In genomic region chr3:192687488-192688152, GRCh38 we compare ENCODE assay signal across 30 cellular contexts. TPM values are rescaled to one million over a fixed set of nuclear protein-coding genes. Genes with fewer than 3 reads are reported as not detected.
"Had no signal": no experiment of that assay in that cellular context is flagged by ENCODE, and none has a peak within 500 bp of the region (broad histone marks: within the 10 kb centered on the region; RNA-seq: fewer than 3 reads in every experiment).

No MANE protein-coding gene starts in this region.

- H3K4me1 ChIP-seq: ascending aorta, body of pancreas had no signal

- ATAC-seq: activated CD4-positive, alpha-beta T cell treated with anti-CD3 and anti-CD28 coated beads for 36 hours; body of pancreas; K562; PC-3; T-cell had no signal

- FAIRE-seq: K562, RCC 7860 had no signal

- H3K4me3 Mint-ChIP-seq: activated CD4-positive, alpha-beta memory T cell treated with anti-CD3 and anti-CD28 coated beads, Interleukin-2, amount 10 ng/mL, durations not matched to agents 7 days and 5 days; activated CD4-positive, alpha-beta T cell treated with anti-CD3 and anti-CD28 coated beads for 36 hours; activated naive CD4-positive, alpha-beta T cell treated with anti-CD3 and anti-CD28 coated beads, Interleukin-2, amount 10 ng/mL, durations not matched to agents 7 days and 5 days; activated naive CD8-positive, alpha-beta T cell treated with anti-CD3 and anti-CD28 coated beads, Interleukin-2, amount 10 ng/mL, durations not matched to agents 7 days and 5 days; central memory CD8-positive, alpha-beta T cell; T-cell had no signal

- H3K9me3 Mint-ChIP-seq: activated naive CD8-positive, alpha-beta T cell treated with anti-CD3 and anti-CD28 coated beads, Interleukin-2, amount 10 ng/mL, durations not matched to agents 7 days and 5 days; activated T-helper 2 cell treated with anti-CD3 and anti-CD28 coated beads, Interferon-gamma antibody, Interleukin-2, Interleukin-4, amounts not matched to agents 10 μg/mL and 5 μg/mL and 100 μg/mL, durations not matched to agents 14 hours and 24 hours and 36 hours had no signal

- H3K9me3 ChIP-seq: ascending aorta, body of pancreas had no signal

- H3K27ac ChIP-seq: ascending aorta, body of pancreas, SK-N-MC, VCaP had no signal

- H3K27me3 Mint-ChIP-seq: activated CD4-positive, alpha-beta memory T cell treated with anti-CD3 and anti-CD28 coated beads, Interleukin-2, amount 10 ng/mL, durations not matched to agents 7 days and 5 days; activated naive CD4-positive, alpha-beta T cell treated with anti-CD3 and anti-CD28 coated beads, Interleukin-2, amount 10 ng/mL, durations not matched to agents 7 days and 5 days; central memory CD8-positive, alpha-beta T cell had no signal

- H3K27me3 ChIP-seq: ascending aorta, body of pancreas had no signal

- H3K27ac Mint-ChIP-seq: activated CD4-positive, alpha-beta memory T cell treated with anti-CD3 and anti-CD28 coated beads, Interleukin-2, amount 10 ng/mL, durations not matched to agents 7 days and 5 days; activated CD4-positive, alpha-beta T cell treated with anti-CD3 and anti-CD28 coated beads for 36 hours; activated naive CD4-positive, alpha-beta T cell treated with anti-CD3 and anti-CD28 coated beads, Interleukin-2, amount 10 ng/mL, durations not matched to agents 7 days and 5 days; activated naive CD8-positive, alpha-beta T cell treated with anti-CD3 and anti-CD28 coated beads, Interleukin-2, amount 10 ng/mL, durations not matched to agents 7 days and 5 days; activated T-helper 2 cell treated with anti-CD3 and anti-CD28 coated beads, Interferon-gamma antibody, Interleukin-2, Interleukin-4, amounts not matched to agents 10 μg/mL and 5 μg/mL and 100 μg/mL, durations not matched to agents 14 hours and 24 hours and 36 hours; T-cell had no signal

- H3K36me3 Mint-ChIP-seq: activated naive CD4-positive, alpha-beta T cell treated with anti-CD3 and anti-CD28 coated beads, Interleukin-2, amount 10 ng/mL, durations not matched to agents 7 days and 5 days; activated naive CD8-positive, alpha-beta T cell treated with anti-CD3 and anti-CD28 coated beads, Interleukin-2, amount 10 ng/mL, durations not matched to agents 7 days and 5 days; T-cell had no signal

- H3K36me3 ChIP-seq: ascending aorta had no signal

- DNase-seq: activated CD4-positive, alpha-beta memory T cell treated with anti-CD3 and anti-CD28 coated beads, Interleukin-2, amount 10 ng/mL, durations not matched to agents 7 days and 5 days; activated CD4-positive, alpha-beta T cell treated with anti-CD3 and anti-CD28 coated beads for 36 hours; activated CD4-positive, alpha-beta T cell treated with anti-CD3 and anti-CD28 coated beads, Interleukin-2, amount 50 U/mL, for 1 hour; activated gamma-delta T cell treated with Interleukin-2 at 50 U/mL for 16 hours; activated naive CD4-positive, alpha-beta T cell treated with anti-CD3 and anti-CD28 coated beads, Interleukin-2, amount 10 ng/mL, durations not matched to agents 7 days and 5 days; activated naive CD8-positive, alpha-beta T cell treated with anti-CD3 and anti-CD28 coated beads, Interleukin-2, amount 10 ng/mL, durations not matched to agents 7 days and 5 days; activated T-cell treated with anti-CD3 and anti-CD28 coated beads for 4 hours; activated T-cell treated with anti-CD3 and anti-CD28 coated beads, Interleukin-2, amount 50 U/mL, for 48 hours; body of pancreas; Karpas-422; MM.1S; NCI-H1105; NCI-H1436; NCI-H1694 treated with DMSO at 0.1 percent for 48 hours; NCI-H2029 treated with DMSO at 0.1 percent for 48 hours; NCI-H345; NCI-H510A treated with DMSO at 0.1 percent for 48 hours; NCI-H69; PC-3; T-cell; T-helper 2 cell had no signal

- H3K4me1 Mint-ChIP-seq: activated CD4-positive, alpha-beta memory T cell treated with anti-CD3 and anti-CD28 coated beads, Interleukin-2, amount 10 ng/mL, durations not matched to agents 7 days and 5 days; activated CD4-positive, alpha-beta T cell treated with anti-CD3 and anti-CD28 coated beads for 36 hours; activated naive CD4-positive, alpha-beta T cell treated with anti-CD3 and anti-CD28 coated beads, Interleukin-2, amount 10 ng/mL, durations not matched to agents 7 days and 5 days; activated naive CD8-positive, alpha-beta T cell treated with anti-CD3 and anti-CD28 coated beads, Interleukin-2, amount 10 ng/mL, durations not matched to agents 7 days and 5 days; central memory CD8-positive, alpha-beta T cell; T-cell had no signal

- H3K4me3 ChIP-seq: ascending aorta, body of pancreas, K562, SK-N-MC had no signal

RNA-seq across cellular contexts. Expression of gene FGF12, which starts 39.7 kb away (rescaled TPM):
- total RNA-seq: activated CD4-positive, alpha-beta memory T cell treated with anti-CD3 and anti-CD28 coated beads, Interleukin-2, amount 10 ng/mL, durations not matched to agents 7 days and 5 days; activated CD4-positive, alpha-beta T cell treated with anti-CD3 and anti-CD28 coated beads for 36 hours; activated CD8-positive, alpha-beta memory T cell treated with anti-CD3 and anti-CD28 coated beads for 36 hours; activated naive CD8-positive, alpha-beta T cell treated with anti-CD3 and anti-CD28 coated beads, Interleukin-2, amount 10 ng/mL, durations not matched to agents 7 days and 5 days; activated T-helper 2 cell treated with anti-CD3 and anti-CD28 coated beads, Interferon-gamma antibody, Interleukin-2, Interleukin-4, amounts not matched to agents 10 μg/mL and 5 μg/mL and 100 μg/mL, durations not matched to agents 14 hours and 24 hours and 36 hours; bronchial epithelial cell; K562; PC-3 had no signal
- polyA plus RNA-seq: K562 had no signal
